ENCODE assay signal across 10 cellular contexts in the genomic region with DNA sequence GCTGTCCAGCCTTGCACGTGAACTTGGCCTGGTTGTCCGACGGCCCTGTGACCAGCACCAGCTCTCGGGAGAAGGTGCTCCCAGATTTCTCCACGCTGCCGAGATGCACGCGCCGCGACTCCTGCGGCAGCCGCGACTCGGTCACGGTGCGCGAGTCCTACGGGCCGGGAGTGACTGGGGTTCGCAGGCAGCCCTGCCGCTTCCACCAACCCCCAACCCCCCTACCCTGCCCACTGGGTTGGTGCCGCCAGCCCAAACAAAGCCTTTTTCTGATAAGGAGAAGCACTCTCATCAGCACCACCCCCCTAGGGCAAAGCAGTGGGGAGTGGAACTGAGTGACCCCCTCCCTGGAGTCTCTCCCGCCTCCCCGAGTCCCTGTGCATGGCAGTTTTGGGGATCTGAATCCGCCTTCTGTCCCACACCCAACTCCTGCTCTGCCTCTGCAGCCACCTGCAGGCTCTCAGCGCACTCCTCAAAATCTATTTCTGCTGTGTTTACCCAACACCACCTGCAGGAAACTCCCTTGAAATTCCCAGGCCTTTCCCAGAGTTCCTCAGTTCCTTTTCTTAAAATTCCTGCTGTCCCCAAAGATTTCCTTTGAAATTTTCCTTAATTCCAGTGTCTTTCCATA. TPM values are rescaled to one million over a fixed set of nuclear protein-coding genes. Genes with fewer than 3 reads are reported as not detected.
DNase-seq lines count a peak whose midpoint lies in the region; ATAC-seq and TF ChIP-seq lines count a peak whose summit lies in the region.
"Had no signal": no experiment of that assay in that cellular context is flagged by ENCODE, and none has a peak within 500 bp of the region (broad histone marks: within the 10 kb centered on the region; RNA-seq: fewer than 3 reads in every experiment).

No MANE protein-coding gene starts in this region.

- peaks cover 77 to 86% of the 10 kb centered on the region in 2 donors for H3K27me3 Mint-ChIP-seq in effector memory CD8-positive, alpha-beta T cell
- H3K27me3 Mint-ChIP-seq in activated CD4-positive, alpha-beta memory T cell treated with anti-CD3 and anti-CD28 coated beads for 36 hours: peaks cover 70% of the 10 kb centered on the region

- H3K9me3 ChIP-seq in osteoblast (ENCODE audit: low read depth, low read length): no peaks in the 10 kb centered on the region

- no peak overlapping the region for H3K27ac Mint-ChIP-seq in effector memory CD8-positive, alpha-beta T cell
- no peak overlapping the region for H3K27ac Mint-ChIP-seq in activated CD4-positive, alpha-beta memory T cell treated with anti-CD3 and anti-CD28 coated beads for 36 hours

- no peak overlapping the region for H3K27ac ChIP-seq in osteoblast (ENCODE audit: low read depth, low read length)

- H3K4me3 Mint-ChIP-seq in effector memory CD8-positive, alpha-beta T cell: peak overlapping the region; percentile 13 to 53
- H3K4me3 Mint-ChIP-seq in activated CD4-positive, alpha-beta memory T cell treated with anti-CD3 and anti-CD28 coated beads for 36 hours: no peak overlapping the region

- no peak overlapping the region for H3K4me3 ChIP-seq in osteoblast (ENCODE audit: insufficient read depth, low read length)

- no peaks in the 10 kb centered on the region for H3K36me3 ChIP-seq in osteoblast (ENCODE audit: insufficient read depth, low read length)

- peaks cover 37% of the 10 kb centered on the region for H3K27me3 ChIP-seq in osteoblast (ENCODE audit: insufficient read depth, low read length)

- no peaks in the 10 kb centered on the region for H3K36me3 Mint-ChIP-seq in effector memory CD8-positive, alpha-beta T cell (ENCODE audit: insufficient read depth)
- no peaks in the 10 kb centered on the region for H3K36me3 Mint-ChIP-seq in activated CD4-positive, alpha-beta memory T cell treated with anti-CD3 and anti-CD28 coated beads for 36 hours

- intact Hi-C loops in activated CD4-positive, alpha-beta memory T cell treated with anti-CD3 and anti-CD28 coated beads for 36 hours (cut with micrococcal nuclease): no loop called here

- no peak for ATAC-seq in effector memory CD8-positive, alpha-beta T cell (replicated peaks)

- TF ChIP-seq CTCF in osteoblast (IDR thresholded peaks at IDR 0.05; ENCODE audit: extremely low read depth, low read depth, low read length): no peak

- no peak overlapping the region for H2AFZ ChIP-seq in osteoblast (ENCODE audit: low read length)

- H4K20me1 ChIP-seq in osteoblast (ENCODE audit: insufficient read depth, low read length): no peaks in the 10 kb centered on the region

- no peak overlapping the region for H3K4me2 ChIP-seq in osteoblast (ENCODE audit: insufficient read depth, low read length)

- H3K4me1 Mint-ChIP-seq in effector memory CD8-positive, alpha-beta T cell (ENCODE audit: low read depth in 2 of 2): peaks cover 9 to 15% of the 10 kb centered on the region in 2 donors
- H3K4me1 Mint-ChIP-seq in activated CD4-positive, alpha-beta memory T cell treated with anti-CD3 and anti-CD28 coated beads for 36 hours (ENCODE audit: low read depth): peaks cover 15% of the 10 kb centered on the region

- H3K9me3 Mint-ChIP-seq in effector memory CD8-positive, alpha-beta T cell: no peaks in the 10 kb centered on the region
- H3K9me3 Mint-ChIP-seq in activated CD4-positive, alpha-beta memory T cell treated with anti-CD3 and anti-CD28 coated beads for 36 hours: no peaks in the 10 kb centered on the region

- peak; percentile 18 for DNase-seq in DMS79 treated with DMSO at 0.1 percent for 48 hours (lab: John Stamatoyannopoulos, UW)
- no peak for DNase-seq in DMS79 (lab: John Stamatoyannopoulos, UW)
- peak; percentile 80 for DNase-seq in NCI-H345 treated with DMSO at 0.1 percent for 48 hours (lab: John Stamatoyannopoulos, UW; ENCODE audit: unreplicated experiment)
- DNase-seq in effector memory CD8-positive, alpha-beta T cell: no peak
- peak; percentile 72 for DNase-seq in osteoblast (ENCODE audit: insufficient read length, low spot score, missing footprints)
- no peak for DNase-seq in activated CD4-positive, alpha-beta memory T cell treated with anti-CD3 and anti-CD28 coated beads for 36 hours
- no peak for DNase-seq in epidermal melanocyte (ENCODE audit: insufficient read length, low spot score)
- no peak for DNase-seq in stimulated activated CD4-positive, alpha-beta T cell treated with anti-CD3 and anti-CD28 coated beads, Interleukin-4, amount 100 ng/mL, for 4 hours

- H3K79me2 ChIP-seq in osteoblast (ENCODE audit: insufficient read depth, low read length): no peaks in the 10 kb centered on the region

- CTCF ChIA-PET in activated CD4-positive, alpha-beta memory T cell treated with anti-CD3 and anti-CD28 coated beads for 36 hours (lab: Charles Lee): no interaction called here

- POLR2A ChIA-PET in activated CD4-positive, alpha-beta memory T cell treated with anti-CD3 and anti-CD28 coated beads for 36 hours (lab: Charles Lee): no interaction called here

- H3K4me1 ChIP-seq in osteoblast (ENCODE audit: insufficient read depth, low read length): no peaks in the 10 kb centered on the region

RNA-seq across cellular contexts. Expression of a gene that starts 6.2 kb away (rescaled TPM):
- not detected in 2 replicates for total RNA-seq in osteoblast
- not detected for total RNA-seq in activated CD4-positive, alpha-beta memory T cell treated with anti-CD3 and anti-CD28 coated beads for 36 hours
- total RNA-seq: A172, endothelial cell of umbilical vein had no signal

RNA-seq across cellular contexts. Expression of a gene that starts 10.6 kb away (rescaled TPM):
- not detected in 2 replicates for total RNA-seq in osteoblast
- total RNA-seq in activated CD4-positive, alpha-beta memory T cell treated with anti-CD3 and anti-CD28 coated beads for 36 hours: under 1 TPM; 0.78 to 0.92 TPM
- total RNA-seq: endothelial cell of umbilical vein had no signal

RNA-seq across cellular contexts. Expression of a gene that starts 22.2 kb away (rescaled TPM):
- total RNA-seq in osteoblast: 2.1 and 3.6 TPM in 2 replicates
- total RNA-seq in activated CD4-positive, alpha-beta memory T cell treated with anti-CD3 and anti-CD28 coated beads for 36 hours: 1 to 10 TPM; 1.2 to 2.6 TPM

RNA-seq across cellular contexts. Expression of a gene that starts 33.5 kb away (rescaled TPM):
- not detected in 2 replicates for total RNA-seq in osteoblast
- total RNA-seq in activated CD4-positive, alpha-beta memory T cell treated with anti-CD3 and anti-CD28 coated beads for 36 hours: not detected
- total RNA-seq: A172, endothelial cell of umbilical vein had no signal

RNA-seq across cellular contexts. Expression of a gene that starts 54.2 kb away (rescaled TPM):
- 4.4 and 5.8 TPM in 2 replicates for total RNA-seq in osteoblast
- 10 to 100 TPM; 66.7 to 70.9 TPM for total RNA-seq in activated CD4-positive, alpha-beta memory T cell treated with anti-CD3 and anti-CD28 coated beads for 36 hours

Comparison
In these comparisons a context has a peak if more than half of its experiments do, and no peak if none do; other contexts are left out.
1. DNase-seq: peak in DMS79 treated with DMSO at 0.1 percent for 48 hours (single experiment), NCI-H345 treated with DMSO at 0.1 percent for 48 hours (single experiment) and osteoblast (single experiment); none in DMS79 (single experiment), effector memory CD8-positive, alpha-beta T cell (0 of 3), activated CD4-positive, alpha-beta memory T cell treated with anti-CD3 and anti-CD28 coated beads for 36 hours (single experiment), epidermal melanocyte (single experiment) and stimulated activated CD4-positive, alpha-beta T cell treated with anti-CD3 and anti-CD28 coated beads, Interleukin-4, amount 100 ng/mL, for 4 hours (0 of 2).